Comparison of ENCODE assay signal across 8 cellular contexts in the genomic region with DNA sequence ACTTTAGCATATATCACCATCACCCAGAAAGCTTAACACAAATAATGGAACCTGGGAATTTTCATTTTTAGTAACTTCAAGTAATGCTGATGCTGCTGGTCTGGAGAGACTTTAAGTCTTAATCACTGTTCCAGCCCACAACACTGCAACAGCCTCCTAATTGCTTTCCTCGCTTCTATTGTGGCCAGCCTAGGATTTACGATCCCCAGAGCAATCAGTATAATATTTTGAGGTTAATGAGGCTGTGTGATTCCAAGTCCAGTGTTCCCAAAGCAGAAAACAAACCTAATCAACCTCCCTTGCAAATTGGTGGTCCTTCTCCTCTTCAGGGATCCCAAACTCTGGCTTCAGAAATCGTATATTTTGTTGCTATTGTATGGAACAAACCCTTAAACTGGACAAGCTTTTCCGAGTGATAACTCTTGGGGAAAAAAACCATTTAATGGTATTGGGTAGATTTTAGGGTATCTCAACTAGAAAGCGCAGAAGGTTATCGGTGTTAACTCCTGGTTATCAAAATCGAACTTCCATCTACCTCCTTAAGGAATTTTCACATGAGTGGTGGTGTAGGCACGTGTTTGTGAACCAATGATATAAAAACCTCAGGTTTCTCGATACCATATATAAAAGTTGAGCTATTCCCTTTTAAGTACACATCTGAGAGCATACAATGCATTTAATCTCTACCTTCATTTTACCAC. TPM values are rescaled to one million over a fixed set of nuclear protein-coding genes. Genes with fewer than 3 reads are reported as not detected.
DNase-seq lines count a peak whose midpoint lies in the region.

No MANE protein-coding gene starts in this region.

- H3K36me3 ChIP-seq in mesenchymal stem cell (ENCODE audit: control insufficient read depth in 1 of 2, insufficient read depth in 2 of 2, low read depth in 1 of 2, low read length in 2 of 2): peaks cover 0 to 9% of the 10 kb centered on the region in 2 experiments

- H2BK15ac ChIP-seq in mesenchymal stem cell (ENCODE audit: low read depth, poor library complexity, severe bottlenecking): no peak overlapping the region

- peak; percentile 4 for DNase-seq in stimulated activated CD4-positive, alpha-beta T cell treated with anti-CD3 and anti-CD28 coated beads, Interleukin-4, amount 100 ng/mL, for 24 hours
- DNase-seq in stimulated activated CD4-positive, alpha-beta T cell treated with anti-CD3 and anti-CD28 coated beads, Interleukin-12 subunit alpha, Interleukin-12 subunit beta, amount 100 ng/mL, for 4 hours: no peak
- DNase-seq in astrocyte of the hippocampus (ENCODE audit: low read depth, low spot score) (peak; percentile 17), mesenchymal stem cell (peak; percentile 18), caudate nucleus (lab: John Stamatoyannopoulos, UW) (no peak), posterior vena cava (ENCODE audit: low spot score) (no peak), foreskin melanocyte (no peak), mucosa of gallbladder (ENCODE audit: low spot score) (no peak)

- no peak overlapping the region for H2BK12ac ChIP-seq in mesenchymal stem cell (ENCODE audit: low read length in 2 of 2)

- H2BK120ac ChIP-seq in mesenchymal stem cell (ENCODE audit: low read depth, low read length): no peak overlapping the region

- no peak overlapping the region for H2AFZ ChIP-seq in mesenchymal stem cell (ENCODE audit: low read depth, low read length)

- no peaks in the 10 kb centered on the region for H3K27me3 ChIP-seq in mesenchymal stem cell (ENCODE audit: control insufficient read depth in 1 of 2, insufficient read depth in 1 of 2, low read length in 2 of 2)

- H3K79me1 ChIP-seq in mesenchymal stem cell (replicated peaks; ENCODE audit: low read length, poor library complexity, severe bottlenecking): peaks cover 10% of the 10 kb centered on the region

- peak overlapping the region; percentile 92 for H3K9ac ChIP-seq in mesenchymal stem cell (ENCODE audit: low read length)

- peak overlapping the region; percentile 84 for H3K4me2 ChIP-seq in mesenchymal stem cell (ENCODE audit: low read length, poor library complexity, severe bottlenecking)

- intact Hi-C loops in posterior vena cava (cut with DNase I): no loop called here

- H3K14ac ChIP-seq in mesenchymal stem cell (ENCODE audit: low read length in 2 of 2): no peak overlapping the region

- WGBS in mesenchymal stem cell: 13% methylated on average over 4 of the region's 9 CpGs

- H3K4ac ChIP-seq in mesenchymal stem cell (ENCODE audit: low read depth in 1 of 2, low read length in 2 of 2): no peak overlapping the region

- no peak overlapping the region for H4K8ac ChIP-seq in mesenchymal stem cell (ENCODE audit: low read length)

- H2AK5ac ChIP-seq in mesenchymal stem cell (ENCODE audit: low read length, severe bottlenecking): peak overlapping the region; percentile 26

- no peak overlapping the region for H4K91ac ChIP-seq in mesenchymal stem cell (ENCODE audit: low read length)

- H3K4me3 ChIP-seq in mesenchymal stem cell (ENCODE audit: insufficient read depth in 1 of 2, low read depth in 1 of 2, low read length in 2 of 2): peak overlapping the region in 1 of 2 experiments; percentile 85

- no peaks in the 10 kb centered on the region for H3K4me1 ChIP-seq in mesenchymal stem cell (ENCODE audit: control insufficient read depth, insufficient read depth, low read depth, low read length)

- H3K23ac ChIP-seq in mesenchymal stem cell (ENCODE audit: low read length in 2 of 2): no peak overlapping the region

- H3K18ac ChIP-seq in mesenchymal stem cell (ENCODE audit: low read depth in 1 of 2, low read length in 2 of 2): no peak overlapping the region

- no peak overlapping the region for H2BK5ac ChIP-seq in mesenchymal stem cell (ENCODE audit: low read depth, low read length, poor library complexity, severe bottlenecking)

- H3K9me3 ChIP-seq in mesenchymal stem cell (ENCODE audit: control insufficient read depth, low read length): no peaks in the 10 kb centered on the region

- peak overlapping the region; percentile 1 for H3K27ac ChIP-seq in mesenchymal stem cell (ENCODE audit: low read length, poor library complexity, severe bottlenecking)
- H3K27ac ChIP-seq in caudate nucleus (ENCODE audit: low read depth, low read length): no peak overlapping the region

RNA-seq across cellular contexts. Expression of a gene that starts 50.0 kb away (rescaled TPM):
- 5.0 TPM for polyA plus RNA-seq in mesenchymal stem cell (2013, experiment 1 of 2)
- 4.4 TPM for polyA plus RNA-seq in mesenchymal stem cell (2013, experiment 2 of 2)
- total RNA-seq in posterior vena cava (10 to 100 TPM; 10.7 to 11.4 TPM), mucosa of gallbladder (22.8 TPM)

Comparison
In these comparisons a context has a peak if more than half of its experiments do, and no peak if none do; other contexts are left out.
1. DNase-seq: peak in stimulated activated CD4-positive, alpha-beta T cell treated with anti-CD3 and anti-CD28 coated beads, Interleukin-4, amount 100 ng/mL, for 24 hours (single experiment), astrocyte of the hippocampus (single experiment) and mesenchymal stem cell (single experiment); none in stimulated activated CD4-positive, alpha-beta T cell treated with anti-CD3 and anti-CD28 coated beads, Interleukin-12 subunit alpha, Interleukin-12 subunit beta, amount 100 ng/mL, for 4 hours (single experiment), caudate nucleus (0 of 61), posterior vena cava (single experiment), foreskin melanocyte (single experiment) and mucosa of gallbladder (single experiment).